ENCODE assay signal across 8 cellular contexts in genomic region chr3:49021813-49022720, GRCh38. TPM values are rescaled to one million over a fixed set of nuclear protein-coding genes. Genes with fewer than 3 reads are reported as not detected.
A peak's percentile ranks its signal among the peaks of the same experiment; 100 is the strongest.
DNase-seq lines count a peak whose midpoint lies in the region; ATAC-seq and TF ChIP-seq lines count a peak whose summit lies in the region.

A gene with protein sequence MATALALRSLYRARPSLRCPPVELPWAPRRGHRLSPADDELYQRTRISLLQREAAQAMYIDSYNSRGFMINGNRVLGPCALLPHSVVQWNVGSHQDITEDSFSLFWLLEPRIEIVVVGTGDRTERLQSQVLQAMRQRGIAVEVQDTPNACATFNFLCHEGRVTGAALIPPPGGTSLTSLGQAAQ (plus strand): TSS chr3:49022121. CDS start chr3:49022145, 24 bp downstream.

- DNase-seq in NCI-H187 (lab: John Stamatoyannopoulos, UW): peak; percentile 86 to 89
- DNase-seq in NCI-H187 treated with DMSO at 0.1 percent for 48 hours (lab: John Stamatoyannopoulos, UW): no peak
- DNase-seq in NCI-H2029 (lab: John Stamatoyannopoulos, UW): peak; percentile 90
- peak; percentile 93 for DNase-seq in T1000 (lab: John Stamatoyannopoulos, UW)
- DNase-seq in astrocyte of the hippocampus (ENCODE audit: low read depth, low spot score): peak; percentile 98
- DNase-seq in hypothalamus (lab: John Stamatoyannopoulos, UW): peak; percentile 52 to 92 (median 84)
- DNase-seq in sigmoid colon: peak; percentile 96

- peaks cover 0 to 55% (median 47%) of the 10 kb centered on the region in 4 donors for H3K4me1 ChIP-seq in sigmoid colon

- TF ChIP-seq POLR2A in sigmoid colon (IDR thresholded peaks at IDR 0.05): peak; percentile 76 to 86

- peak; percentile 96 to 98 (median 96) for TF ChIP-seq CTCF in sigmoid colon (IDR thresholded peaks at IDR 0.05)

- peak; percentile 51 for ATAC-seq in HG02943 (IDR thresholded peaks at IDR 0.05; ENCODE audit: low read depth, unreplicated experiment)

- TF ChIP-seq EP300 in sigmoid colon (IDR thresholded peaks at IDR 0.05): no peak

- H3K36me3 ChIP-seq in sigmoid colon: peaks cover 4 to 39% (median 22%) of the 10 kb centered on the region in 4 donors

- peak within 1 kb of the TSS; percentile 99 to 100 (median 100) for H3K27ac ChIP-seq in sigmoid colon

- no peaks in the 10 kb centered on the region for H3K27me3 ChIP-seq in sigmoid colon

- intact Hi-C loops in sigmoid colon (cut with DNase I): loop anchor here (5.0 kb wide), 1 partner anchor 70 kb away; the partner anchor contains the start of gene QRICH1

- peak within 1 kb of the TSS; percentile 79 to 96 (median 82) for H3K4me3 ChIP-seq in sigmoid colon

- H3K9me3 ChIP-seq in sigmoid colon: no peaks in the 10 kb centered on the region

- 0 to 1% methylated on average over 83 of the region's 83 CpGs for WGBS in sigmoid colon, 2 donors

RNA-seq across cellular contexts. Expression of the gene that starts here (rescaled TPM):
- 100 to 1,000 TPM in 2 of 4 donors, 10 to 100 TPM in 2; 75.9 to 116 (median 94.9) TPM for total RNA-seq in sigmoid colon
- polyA plus RNA-seq in sigmoid colon: 10 to 100 TPM; 62.8 to 85.9 (median 74.4) TPM
